Comparison of ENCODE assay signal across 13 cellular contexts in genomic region chr6:133891814-133892443, GRCh38. TPM values are rescaled to one million over a fixed set of nuclear protein-coding genes. Genes with fewer than 3 reads are reported as not detected.
DNase-seq lines count a peak whose midpoint lies in the region; ATAC-seq and TF ChIP-seq lines count a peak whose summit lies in the region.
"Had no signal": no experiment of that assay in that cellular context is flagged by ENCODE, and none has a peak within 500 bp of the region (broad histone marks: within the 10 kb centered on the region; RNA-seq: fewer than 3 reads in every experiment).

No MANE protein-coding gene starts in this region.

- no peaks in the 10 kb centered on the region for H3K36me3 Mint-ChIP-seq in CD4-positive, alpha-beta T cell (ENCODE audit: low read depth)

- H3K4me1 Mint-ChIP-seq in CD4-positive, alpha-beta T cell (ENCODE audit: low read depth): peaks cover 48% of the 10 kb centered on the region

- H3F3A ChIP-seq in PC-3 (ENCODE audit: low read length, unreplicated experiment): no peaks in the 10 kb centered on the region

- H3K27me3 ChIP-seq in CD4-positive, alpha-beta T cell (ENCODE audit: control insufficient read depth, insufficient read depth, low read length): peaks cover 99% of the 10 kb centered on the region
- H3K27me3 ChIP-seq in PC-3 (ENCODE audit: low read length) (peaks cover 59% of the 10 kb centered on the region), fibroblast of lung (ENCODE audit: control insufficient read depth, insufficient read depth, low read length) (no peaks in the 10 kb centered on the region), osteoblast (ENCODE audit: insufficient read depth, low read length) (peaks cover 98% of the 10 kb centered on the region)

- no peak overlapping the region for H3K9ac ChIP-seq in PC-3 (ENCODE audit: low read length)
- H3K9ac ChIP-seq in fibroblast of lung (ENCODE audit: insufficient read depth, low read length): peak overlapping the region; percentile 57

- H3K79me2 ChIP-seq in PC-3 (ENCODE audit: low read length) (no peaks in the 10 kb centered on the region), fibroblast of lung (ENCODE audit: control insufficient read depth, insufficient read depth, low read length) (peaks cover 30% of the 10 kb centered on the region), osteoblast (ENCODE audit: insufficient read depth, low read length) (no peaks in the 10 kb centered on the region)

- no peak overlapping the region for H3K27ac Mint-ChIP-seq in CD4-positive, alpha-beta T cell

- POLR2A ChIA-PET in CD4-positive, alpha-beta T cell (lab: Charles Lee): interaction anchor here (1.2 kb wide), 1 partner anchor 10 kb away, joined by 3 read pairs; no protein-coding TSS in a partner anchor
- POLR2A ChIA-PET in PC-3 (lab: Charles Lee; ENCODE audit: unreplicated experiment) (no interaction called here), HEK293T (lab: Yijun Ruan, JAX) (no interaction called here)

- no peak for ATAC-seq in CD4-positive, alpha-beta T cell (ENCODE audit: poor library complexity)
- ATAC-seq in PC-3: no peak
- ATAC-seq in activated CD4-positive, CD25-positive, alpha-beta regulatory T cell treated with anti-CD3 and anti-CD28 coated beads, Interleukin-2, amount 50 U/mL, for 24 hours: no peak
- no peak for ATAC-seq in HG02852 (IDR thresholded peaks at IDR 0.05; ENCODE audit: unreplicated experiment)
- no peak for ATAC-seq in HG03135 (IDR thresholded peaks at IDR 0.05; ENCODE audit: unreplicated experiment)

- intact Hi-C loops in CD4-positive, alpha-beta T cell (cut with DNase I, micrococcal nuclease): no loop called here
- intact Hi-C loops in PC-3 (cut with micrococcal nuclease): no loop called here

- no peaks in the 10 kb centered on the region for H3K9me3 Mint-ChIP-seq in CD4-positive, alpha-beta T cell

- CTCF ChIA-PET in CD4-positive, alpha-beta T cell (lab: Charles Lee): no interaction called here
- CTCF ChIA-PET in PC-3 (lab: Charles Lee) (no interaction called here), HEK293T (lab: Yijun Ruan, JAX) (interaction anchor here (1.2 to 1.7 kb wide), 2 partner anchors 10 to 54 kb away, joined by 6 to 7 read pairs; no protein-coding TSS in a partner anchor)

- H3K27me3 Mint-ChIP-seq in CD4-positive, alpha-beta T cell: peaks cover 95% of the 10 kb centered on the region

- H4K20me1 ChIP-seq in PC-3 (ENCODE audit: low read length) (no peaks in the 10 kb centered on the region), fibroblast of lung (ENCODE audit: control insufficient read depth, extremely low read depth, insufficient read depth, low read length) (no peaks in the 10 kb centered on the region), osteoblast (ENCODE audit: insufficient read depth, low read length) (no peaks in the 10 kb centered on the region)

- H3K27ac ChIP-seq in CD4-positive, alpha-beta T cell (ENCODE audit: low read depth, low read length): no peak overlapping the region
- H3K27ac ChIP-seq in PC-3 (ENCODE audit: low read length) (no peak overlapping the region), fibroblast of lung (ENCODE audit: insufficient read depth, low read length) (peak overlapping the region; percentile 76), osteoblast (ENCODE audit: low read depth, low read length) (no peak overlapping the region)
- H3K27ac ChIP-seq: dorsolateral prefrontal cortex had no signal

- DNase-seq in CD4-positive, alpha-beta T cell: no peak
- no peak for DNase-seq in PC-3
- DNase-seq in fibroblast of lung (ENCODE audit: low read depth in 2 of 2): no peak
- DNase-seq in osteoblast (ENCODE audit: insufficient read length, low spot score, missing footprints): peak; percentile 82
- DNase-seq in HEK293T (ENCODE audit: extremely low spot score): no peak
- DNase-seq: dorsolateral prefrontal cortex, KG1 had no signal

- BruUV-seq in PC-3 (replicated peaks; lab: Mats Ljungman, UMichigan): no TSS peak

- H3K4me2 ChIP-seq in PC-3 (ENCODE audit: low read length) (peak overlapping the region; percentile 69; the same call in 1 of the 2 replicates), fibroblast of lung (ENCODE audit: extremely low read depth, insufficient read depth, low read length) (peak overlapping the region; percentile 80), osteoblast (ENCODE audit: insufficient read depth, low read length) (peak overlapping the region; percentile 76)

- no peak overlapping the region for H3K4me3 ChIP-seq in PC-3 (ENCODE audit: low read length)
- peak overlapping the region; percentile 53 to 95 (median 70) for H3K4me3 ChIP-seq in fibroblast of lung (replicated peaks in 1 of 4; ENCODE audit: control extremely low read depth in 1 of 4, insufficient read depth in 1 of 4, low read depth in 3 of 4, low read length in 4 of 4)
- peak overlapping the region; percentile 69 for H3K4me3 ChIP-seq in osteoblast (ENCODE audit: insufficient read depth, low read length)

- no peaks in the 10 kb centered on the region for H3K9me2 ChIP-seq in PC-3 (replicated peaks; ENCODE audit: low read length)

- H3K36me3 ChIP-seq in PC-3 (ENCODE audit: low read depth, low read length) (no peaks in the 10 kb centered on the region), fibroblast of lung (ENCODE audit: control insufficient read depth, insufficient read depth, low read length) (peaks cover 2% of the 10 kb centered on the region), osteoblast (ENCODE audit: insufficient read depth, low read length) (no peaks in the 10 kb centered on the region)

- H3K9me3 ChIP-seq in CD4-positive, alpha-beta T cell (ENCODE audit: control insufficient read depth, low read length): no peaks in the 10 kb centered on the region
- no peaks in the 10 kb centered on the region for H3K9me3 ChIP-seq in PC-3 (ENCODE audit: low read length)
- H3K9me3 ChIP-seq in fibroblast of lung (ENCODE audit: control insufficient read depth, insufficient read depth, low read depth, low read length): no peaks in the 10 kb centered on the region
- no peaks in the 10 kb centered on the region for H3K9me3 ChIP-seq in osteoblast (ENCODE audit: low read depth, low read length)

- H3K4me3 Mint-ChIP-seq in CD4-positive, alpha-beta T cell: peak overlapping the region; percentile 50

- H3K4me1 ChIP-seq in PC-3 (ENCODE audit: insufficient read depth, low read length): 0 out of 2 replicates have a peak, but pooled peaks cover 5% of the 10 kb centered on the region
- H3K4me1 ChIP-seq in fibroblast of lung (ENCODE audit: control insufficient read depth, extremely low read depth, insufficient read depth, low read length): peaks cover 20% of the 10 kb centered on the region
- no peaks in the 10 kb centered on the region for H3K4me1 ChIP-seq in osteoblast (ENCODE audit: insufficient read depth, low read length)

- no peak for TF ChIP-seq CTCF in CD4-positive, alpha-beta T cell (IDR thresholded peaks at IDR 0.05)
- TF ChIP-seq CTCF in PC-3 (conservative IDR thresholded peaks at IDR 0.05; ENCODE audit: low read depth, low read length) (no peak), fibroblast of lung (conservative IDR thresholded peaks at IDR 0.05 in 1 of 2, IDR thresholded peaks at IDR 0.05 in 1 of 2; ENCODE audit: low read depth in 1 of 2, low read length in 2 of 2) (no peak), osteoblast (IDR thresholded peaks at IDR 0.05; ENCODE audit: extremely low read depth, low read depth, low read length) (no peak)

- H2AFZ ChIP-seq in PC-3 (ENCODE audit: low read length) (no peak overlapping the region), fibroblast of lung (ENCODE audit: low read length) (no peak overlapping the region), osteoblast (ENCODE audit: low read length) (no peak overlapping the region)

TF ChIP-seq in HEK293T, 16 proteins besides CTCF, POLR2A, EP300 and RAD21:
- no peak for TF ChIP-seq SP1 (IDR thresholded peaks at IDR 0.05)
- no peak for TF ChIP-seq FOXA1 (IDR thresholded peaks at IDR 0.05)
- no peak for TF ChIP-seq ELF4 (IDR thresholded peaks at IDR 0.05)
- no peak for TF ChIP-seq FOXM1 (IDR thresholded peaks at IDR 0.05; ENCODE audit: borderline replicate concordance)
- no peak for TF ChIP-seq ZNF384 (IDR thresholded peaks at IDR 0.05)
- TF ChIP-seq L3MBTL2 (conservative IDR thresholded peaks at IDR 0.05): no peak
- TF ChIP-seq PKNOX1 (IDR thresholded peaks at IDR 0.05): no peak
- TF ChIP-seq HDGF (IDR thresholded peaks at IDR 0.05; ENCODE audit: borderline replicate concordance): no peak
- TF ChIP-seq TARDBP (IDR thresholded peaks at IDR 0.05): no peak
- no peak for TF ChIP-seq ARNT (IDR thresholded peaks at IDR 0.05)
- TF ChIP-seq LEF1 (IDR thresholded peaks at IDR 0.05; ENCODE audit: borderline replicate concordance): no peak
- no peak for TF ChIP-seq NFRKB (IDR thresholded peaks at IDR 0.05)

RNA-seq across cellular contexts. Expression of gene TCF21, which starts 3.0 kb away (rescaled TPM):
- total RNA-seq in CD4-positive, alpha-beta T cell: not detected
- total RNA-seq in PC-3 (2014; rRNA removed): not detected in 2 replicates
- 8.2 and 11.1 TPM in 2 replicates for total RNA-seq in fibroblast of lung
- 13.5 and 20.5 TPM in 2 replicates for polyA plus RNA-seq in fibroblast of lung
- 10.8 and 17.4 TPM in 2 replicates for polyA plus RNA-seq in fibroblast of lung (2012)
- polyA minus RNA-seq in fibroblast of lung (ENCODE audit: low replicate concordance): 9.7 and 19.0 TPM in 2 replicates
- total RNA-seq in osteoblast: not detected in 2 replicates
- total RNA-seq: G401; pulmonary artery endothelial cell; T-helper 2 cell treated with Interferon-gamma antibody and Interleukin-4, amounts not matched to agents 100 ng/mL and 5 ng/mL, for 36 hours had no signal
